ENCODE assay signal across 10 cellular contexts in the genomic region with DNA sequence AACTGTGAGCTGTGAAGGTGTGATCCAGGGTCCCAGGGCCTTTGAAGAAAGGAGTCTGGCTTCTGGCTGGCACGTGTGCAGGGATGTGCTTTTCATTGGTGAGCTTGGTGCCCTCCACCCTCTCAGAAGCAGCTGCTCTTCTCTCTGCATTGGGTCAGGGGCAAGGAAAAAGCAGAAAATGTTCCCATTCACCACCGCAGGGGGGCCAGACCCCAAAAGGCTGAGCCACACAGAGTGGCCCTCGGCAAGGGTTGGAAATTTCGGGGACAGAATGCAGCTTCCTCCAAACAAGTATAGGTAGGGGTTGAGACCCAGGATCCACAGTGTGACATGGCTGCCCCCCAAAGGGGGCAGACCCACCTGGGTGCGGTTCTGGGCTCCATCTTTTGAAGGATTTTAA. TPM values are rescaled to one million over a fixed set of nuclear protein-coding genes. Genes with fewer than 3 reads are reported as not detected.
A peak's percentile ranks its signal among the peaks of the same experiment; 100 is the strongest.
DNase-seq lines count a peak whose midpoint lies in the region; ATAC-seq and TF ChIP-seq lines count a peak whose summit lies in the region.
"Had no signal": no experiment of that assay in that cellular context is flagged by ENCODE, and none has a peak within 500 bp of the region (broad histone marks: within the 10 kb centered on the region; RNA-seq: fewer than 3 reads in every experiment).

No MANE protein-coding gene starts in this region.

- H3K36me3 ChIP-seq in OCI-LY3 (replicated peaks; ENCODE audit: low read depth, low read length) = peaks cover 57% of the 10 kb centered on the region

- H3K4me3 Mint-ChIP-seq in activated CD4-positive, alpha-beta T cell treated with anti-CD3 and anti-CD28 coated beads, Interleukin-2, amount 10 ng/mL, durations not matched to agents 7 days and 5 days = peak overlapping the region; percentile 88
- peak overlapping the region; percentile 80 to 82 for H3K4me3 Mint-ChIP-seq in effector memory CD8-positive, alpha-beta T cell
- peak overlapping the region; percentile 98 for H3K4me3 Mint-ChIP-seq in stimulated activated naive B cell treated with anti-CD40 and anti-IgM and Interleukin-4, amounts not matched to agents 10 μg/mL and 1 μg/mL and 100 μg/mL, for 72 hours

- peaks cover 80% of the 10 kb centered on the region for H3K4me1 ChIP-seq in OCI-LY3 (ENCODE audit: low read length)

- no peaks in the 10 kb centered on the region for H3K27me3 ChIP-seq in OCI-LY3 (ENCODE audit: low read depth, low read length)

- H3K4me2 ChIP-seq in OCI-LY3 (ENCODE audit: low read length) = peak overlapping the region; percentile 100

- no peaks in the 10 kb centered on the region for H3K27me3 Mint-ChIP-seq in activated CD4-positive, alpha-beta T cell treated with anti-CD3 and anti-CD28 coated beads, Interleukin-2, amount 10 ng/mL, durations not matched to agents 7 days and 5 days
- no peaks in the 10 kb centered on the region for H3K27me3 Mint-ChIP-seq in effector memory CD8-positive, alpha-beta T cell
- no peaks in the 10 kb centered on the region for H3K27me3 Mint-ChIP-seq in stimulated activated naive B cell treated with anti-CD40 and anti-IgM and Interleukin-4, amounts not matched to agents 10 μg/mL and 1 μg/mL and 100 μg/mL, for 72 hours

- no peaks in the 10 kb centered on the region for H4K20me1 ChIP-seq in OCI-LY3 (ENCODE audit: insufficient read depth, low read length)

- TF ChIP-seq CTCF in OCI-LY3 (IDR thresholded peaks at IDR 0.05; ENCODE audit: low read depth, low read length) = peak; percentile 23; the same call in 1 of the 2 replicates

- no peak for ATAC-seq in effector memory CD8-positive, alpha-beta T cell (replicated peaks)
- no peak for ATAC-seq in stimulated activated naive B cell treated with anti-CD40 and anti-IgM and Interleukin-4, amounts not matched to agents 10 μg/mL and 1 μg/mL and 100 μg/mL, for 72 hours (replicated peaks)

- H3K27ac ChIP-seq in OCI-LY3 (ENCODE audit: low read length) = peak overlapping the region; percentile 97

- DNase-seq in activated CD4-positive, alpha-beta T cell treated with anti-CD3 and anti-CD28 coated beads, Interleukin-2, amount 10 ng/mL, durations not matched to agents 7 days and 5 days = no peak
- DNase-seq in activated CD4-positive, alpha-beta T cell treated with anti-CD3 and anti-CD28 coated beads for 1 hour = no peak
- DNase-seq in effector memory CD8-positive, alpha-beta T cell = no peak
- no peak for DNase-seq in stimulated activated naive B cell treated with anti-CD40 and anti-IgM and Interleukin-4, amounts not matched to agents 10 μg/mL and 1 μg/mL and 100 μg/mL, for 72 hours
- no peak for DNase-seq in HUDEP-2 (lab: John Stamatoyannopoulos, UW; ENCODE audit: unreplicated experiment in 76 of 76)
- no peak for DNase-seq in kidney glomerular epithelial cell (lab: John Stamatoyannopoulos, UW)
- DNase-seq in DMS153 (lab: John Stamatoyannopoulos, UW) = no peak
- DNase-seq: dermis blood vessel endothelial cell, NCI-H187 had no signal

- POLR2A ChIA-PET in activated CD4-positive, alpha-beta T cell treated with anti-CD3 and anti-CD28 coated beads, Interleukin-2, amount 10 ng/mL, durations not matched to agents 7 days and 5 days (lab: Charles Lee) = interaction anchor here (1.1 to 1.2 kb wide), 2 partner anchors 8 to 13 kb away, joined by 4 to 7 read pairs; no protein-coding TSS in a partner anchor

- peak overlapping the region; percentile 98 for H3K27ac Mint-ChIP-seq in activated CD4-positive, alpha-beta T cell treated with anti-CD3 and anti-CD28 coated beads, Interleukin-2, amount 10 ng/mL, durations not matched to agents 7 days and 5 days
- H3K27ac Mint-ChIP-seq in effector memory CD8-positive, alpha-beta T cell = peak overlapping the region; percentile 82 to 90
- H3K27ac Mint-ChIP-seq in stimulated activated naive B cell treated with anti-CD40 and anti-IgM and Interleukin-4, amounts not matched to agents 10 μg/mL and 1 μg/mL and 100 μg/mL, for 72 hours = peak overlapping the region; percentile 90

- peaks cover 59% of the 10 kb centered on the region for H3K36me3 Mint-ChIP-seq in activated CD4-positive, alpha-beta T cell treated with anti-CD3 and anti-CD28 coated beads, Interleukin-2, amount 10 ng/mL, durations not matched to agents 7 days and 5 days (ENCODE audit: low read depth)
- H3K36me3 Mint-ChIP-seq in effector memory CD8-positive, alpha-beta T cell (ENCODE audit: insufficient read depth) = peaks cover 80% of the 10 kb centered on the region
- H3K36me3 Mint-ChIP-seq in stimulated activated naive B cell treated with anti-CD40 and anti-IgM and Interleukin-4, amounts not matched to agents 10 μg/mL and 1 μg/mL and 100 μg/mL, for 72 hours = peaks cover 52 to 66% of the 10 kb centered on the region in 2 donors

- H3K9ac ChIP-seq in OCI-LY3 (ENCODE audit: low read length) = peak overlapping the region; percentile 100

- H2AFZ ChIP-seq in OCI-LY3 (ENCODE audit: low read depth, low read length) = no peak overlapping the region

- CTCF ChIA-PET in activated CD4-positive, alpha-beta T cell treated with anti-CD3 and anti-CD28 coated beads, Interleukin-2, amount 10 ng/mL, durations not matched to agents 7 days and 5 days (lab: Charles Lee) = interaction anchor here (1.0 to 27.9 kb wide), 7 partner anchors 9 to 178 kb away, joined by 3 to 930 read pairs (median 5); a partner anchor contains a TSS

- peaks cover 57% of the 10 kb centered on the region for H3K4me1 Mint-ChIP-seq in activated CD4-positive, alpha-beta T cell treated with anti-CD3 and anti-CD28 coated beads, Interleukin-2, amount 10 ng/mL, durations not matched to agents 7 days and 5 days
- peaks cover 76 to 83% of the 10 kb centered on the region in 2 donors for H3K4me1 Mint-ChIP-seq in effector memory CD8-positive, alpha-beta T cell (ENCODE audit: low read depth in 2 of 2)
- peaks cover 71 to 90% of the 10 kb centered on the region in 2 donors for H3K4me1 Mint-ChIP-seq in stimulated activated naive B cell treated with anti-CD40 and anti-IgM and Interleukin-4, amounts not matched to agents 10 μg/mL and 1 μg/mL and 100 μg/mL, for 72 hours

- H3K9me3 Mint-ChIP-seq in activated CD4-positive, alpha-beta T cell treated with anti-CD3 and anti-CD28 coated beads, Interleukin-2, amount 10 ng/mL, durations not matched to agents 7 days and 5 days = no peaks in the 10 kb centered on the region
- no peaks in the 10 kb centered on the region for H3K9me3 Mint-ChIP-seq in effector memory CD8-positive, alpha-beta T cell
- no peaks in the 10 kb centered on the region for H3K9me3 Mint-ChIP-seq in stimulated activated naive B cell treated with anti-CD40 and anti-IgM and Interleukin-4, amounts not matched to agents 10 μg/mL and 1 μg/mL and 100 μg/mL, for 72 hours

- no peaks in the 10 kb centered on the region; the same call in 1 of the 2 replicates for H3K9me3 ChIP-seq in OCI-LY3 (ENCODE audit: insufficient read depth, low read length)

- peaks cover 99% of the 10 kb centered on the region for H3K79me2 ChIP-seq in OCI-LY3 (ENCODE audit: low read length)

- H3K4me3 ChIP-seq in OCI-LY3 (ENCODE audit: low read length) = peak overlapping the region; percentile 93

RNA-seq across cellular contexts. Expression of a gene that starts 2.5 kb away (rescaled TPM):
- total RNA-seq in activated CD4-positive, alpha-beta T cell treated with anti-CD3 and anti-CD28 coated beads, Interleukin-2, amount 10 ng/mL, durations not matched to agents 7 days and 5 days = 100 to 1,000 TPM; 315 to 348 TPM

RNA-seq across cellular contexts. Expression of a gene that starts 28.2 kb away (rescaled TPM):
- under 1 TPM; 0.87 to 0.92 TPM for total RNA-seq in activated CD4-positive, alpha-beta T cell treated with anti-CD3 and anti-CD28 coated beads, Interleukin-2, amount 10 ng/mL, durations not matched to agents 7 days and 5 days
- total RNA-seq: dermis blood vessel endothelial cell had no signal

RNA-seq across cellular contexts. Expression of a gene that starts 35.8 kb away (rescaled TPM):
- not detected for total RNA-seq in activated CD4-positive, alpha-beta T cell treated with anti-CD3 and anti-CD28 coated beads, Interleukin-2, amount 10 ng/mL, durations not matched to agents 7 days and 5 days
- total RNA-seq: dermis blood vessel endothelial cell had no signal

RNA-seq across cellular contexts. Expression of a gene that starts 42.0 kb away (rescaled TPM):
- under 1 TPM; 0.12 to 0.19 TPM for total RNA-seq in activated CD4-positive, alpha-beta T cell treated with anti-CD3 and anti-CD28 coated beads, Interleukin-2, amount 10 ng/mL, durations not matched to agents 7 days and 5 days
- total RNA-seq: dermis blood vessel endothelial cell had no signal

RNA-seq across cellular contexts. Expression of a gene that starts 58.5 kb away (rescaled TPM):
- 10 to 100 TPM; 56.6 to 66.4 TPM for total RNA-seq in activated CD4-positive, alpha-beta T cell treated with anti-CD3 and anti-CD28 coated beads, Interleukin-2, amount 10 ng/mL, durations not matched to agents 7 days and 5 days
